Comparison of ENCODE assay signal across 8 cellular contexts in the genomic region with DNA sequence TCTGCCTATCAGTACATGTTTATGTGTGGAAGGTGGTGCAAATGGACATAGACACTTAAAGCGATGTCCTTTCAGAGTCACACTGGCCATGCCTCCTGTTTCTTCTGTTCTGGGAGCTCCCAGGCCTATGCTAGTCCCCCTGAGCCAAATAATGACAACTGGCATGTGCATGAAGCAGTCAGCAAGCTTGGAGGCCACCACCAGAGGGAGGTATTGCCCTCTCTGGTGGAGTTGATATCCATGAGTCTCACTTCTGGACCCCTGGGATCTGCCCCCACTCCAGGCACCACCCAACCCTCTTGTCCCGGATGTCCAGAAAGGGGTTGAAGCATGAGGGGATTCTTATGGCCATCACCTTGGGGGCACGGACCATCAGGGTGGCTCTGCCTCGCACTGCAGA.
DNase-seq lines count a peak whose midpoint lies in the region; ATAC-seq and TF ChIP-seq lines count a peak whose summit lies in the region.

No MANE protein-coding gene starts in this region.

- no peaks in the 10 kb centered on the region for H3K36me3 ChIP-seq in stomach

- DNase-seq in activated T-cell treated with anti-CD3 and anti-CD28 coated beads for 48 hours (ENCODE audit: low read depth) (peak; percentile 6), activated T-cell treated with anti-CD3 and anti-CD28 coated beads for 4 hours (no peak), HT1080 (ENCODE audit: low read depth) (peak; percentile 34), left cardiac atrium (peak; percentile 40), stomach (peak; percentile 30), DMS114 treated with DMSO at 0.1 percent for 48 hours (lab: John Stamatoyannopoulos, UW; ENCODE audit: unreplicated experiment) (no peak)
- peak; percentile 25 to 43 for DNase-seq in activated CD4-positive, alpha-beta T cell treated with anti-CD3 and anti-CD28 coated beads, Interleukin-2, amount 50 U/mL, for 48 hours

- WGBS in stomach, 5 donors = 93 to 98% (median 94%) methylated on average over 4 of the region's 4 CpGs

- no peaks in the 10 kb centered on the region for H3K9me3 ChIP-seq in stomach

- TF ChIP-seq CTCF in stomach (IDR thresholded peaks at IDR 0.05) = peak in 4 of 7 experiments; percentile 8 to 25 (median 18)

- intact Hi-C loops in left cardiac atrium (cut with DNase I) (no loop called here), stomach (cut with DNase I; ENCODE audit: low total_unique reads) (no loop called here)

- no peak for TF ChIP-seq EP300 in stomach (IDR thresholded peaks at IDR 0.05)

- ATAC-seq in left cardiac atrium (peak in 1 of 2 donors; percentile 30), GM21515 (IDR thresholded peaks at IDR 0.05; ENCODE audit: unreplicated experiment) (no peak)

- no peaks in the 10 kb centered on the region for H3K27me3 ChIP-seq in stomach

- TF ChIP-seq POLR2A in stomach (IDR thresholded peaks at IDR 0.05) = no peak

- H3K4me3 ChIP-seq in stomach = no peak overlapping the region

- H3K4me1 ChIP-seq in stomach = no peaks in the 10 kb centered on the region

- no peak overlapping the region for H3K27ac ChIP-seq in stomach

Comparison
In these comparisons a context has a peak if more than half of its experiments do, and no peak if none do; other contexts are left out.
1. DNase-seq: peak in activated T-cell treated with anti-CD3 and anti-CD28 coated beads for 48 hours (single experiment), HT1080 (single experiment), activated CD4-positive, alpha-beta T cell treated with anti-CD3 and anti-CD28 coated beads, Interleukin-2, amount 50 U/mL, for 48 hours (2 of 2), left cardiac atrium (single experiment) and stomach (single experiment); none in activated T-cell treated with anti-CD3 and anti-CD28 coated beads for 4 hours (single experiment) and DMS114 treated with DMSO at 0.1 percent for 48 hours (single experiment).